19 cellular contexts compared by ENCODE assay signal in the genomic region with DNA sequence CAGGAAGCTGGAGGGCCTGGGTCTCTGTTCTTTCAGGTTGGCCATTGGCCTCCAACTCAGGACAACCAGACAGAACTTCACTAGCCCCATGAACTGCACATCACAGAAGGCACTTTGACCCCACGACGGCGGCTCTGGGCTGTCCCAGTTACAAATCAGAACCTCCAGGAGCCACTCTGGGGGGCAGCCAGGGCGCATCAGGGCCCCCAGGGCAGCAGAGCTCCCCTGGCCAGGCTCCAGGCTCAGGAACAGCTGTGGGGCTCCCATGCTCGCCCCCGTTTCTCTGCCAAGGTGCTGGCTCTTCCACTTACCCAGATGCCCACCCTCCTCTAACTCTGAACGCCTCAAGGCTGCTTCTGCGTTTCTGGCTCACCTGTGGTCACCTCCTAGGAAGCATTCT. TPM values are rescaled to one million over a fixed set of nuclear protein-coding genes. Genes with fewer than 3 reads are reported as not detected.
DNase-seq lines count a peak whose midpoint lies in the region; ATAC-seq and TF ChIP-seq lines count a peak whose summit lies in the region.
"Had no signal": no experiment of that assay in that cellular context is flagged by ENCODE, and none has a peak within 500 bp of the region (broad histone marks: within the 10 kb centered on the region; RNA-seq: fewer than 3 reads in every experiment).

No MANE protein-coding gene starts in this region.

- peaks cover 86% of the 10 kb centered on the region for H3K36me3 ChIP-seq in right atrium auricular region
- H3K36me3 ChIP-seq in transverse colon: peaks cover 0 to 34% (median 17%) of the 10 kb centered on the region in 4 donors
- H3K36me3 ChIP-seq: BE2C had no signal

- DNase-seq in left ventricle myocardium superior: peak; percentile 24
- no peak for DNase-seq in right atrium auricular region (ENCODE audit: low spot score)
- peak in 2 of 3 donors; percentile 27 to 34 for DNase-seq in right cardiac atrium
- peak; percentile 26 for DNase-seq in posterior vena cava (ENCODE audit: low spot score)
- DNase-seq in transverse colon: no peak
- DNase-seq in stimulated activated CD4-positive, alpha-beta T cell treated with anti-CD3 and anti-CD28 coated beads, Interleukin-1b, Interleukin-23, amount 100 ng/mL, for 48 hours: no peak
- DNase-seq: ACHN; BE2C; C1 segment of cervical spinal cord; CD4-positive, CD25-positive, alpha-beta regulatory T cell; CD8-positive, alpha-beta memory T cell; COR-L47; DMS 273 treated with DMSO at 0.1 percent for 48 hours; DMS53; DND-41; EL; GOT3; H9 had no signal

- H3K27me3 ChIP-seq in right atrium auricular region (no peaks in the 10 kb centered on the region), right cardiac atrium (ENCODE audit: control insufficient read depth, insufficient read depth) (no peaks in the 10 kb centered on the region), transverse colon (no peaks in the 10 kb centered on the region)
- H3K27me3 ChIP-seq: BE2C had no signal

- no peak for TF ChIP-seq POLR2A in transverse colon (IDR thresholded peaks at IDR 0.05)

- H3K27ac ChIP-seq in right atrium auricular region (no peak overlapping the region), right cardiac atrium (ENCODE audit: low read length) (no peak overlapping the region), transverse colon (no peak overlapping the region)

- intact Hi-C loops in left ventricle myocardium superior (cut with micrococcal nuclease) (no loop called here), right cardiac atrium (cut with DNase I) (loop anchor here in 1 of 4 donors (10.0 kb wide), 1 partner anchor 859 kb away; no protein-coding TSS in a partner anchor), posterior vena cava (cut with DNase I) (no loop called here), transverse colon (cut with DNase I; ENCODE audit: low total_unique reads) (no loop called here)

- in situ Hi-C loops in transverse colon (cut with MboI; ENCODE audit: low pct_ligation_motif_present in 1 of 4, low pct_unique_long_range_greater_than_20kb in 1 of 4, low sequenced_read_pairs in 3 of 4): loop anchor here in 3 of 4 donors (25.0 kb wide), 1 partner anchor 228 kb away; no protein-coding TSS in a partner anchor

- no peak for TF ChIP-seq EP300 in transverse colon (IDR thresholded peaks at IDR 0.05; ENCODE audit: low read depth)

- H3K4me3 ChIP-seq in right atrium auricular region (no peak overlapping the region), right cardiac atrium (ENCODE audit: low read length) (no peak overlapping the region), transverse colon (no peak overlapping the region)
- H3K4me3 ChIP-seq: GM12878 had no signal

- H3K4me1 ChIP-seq in right atrium auricular region (peaks cover 0 to 8% of the 10 kb centered on the region in 2 donors), right cardiac atrium (ENCODE audit: control insufficient read depth, insufficient read depth, low read length) (no peaks in the 10 kb centered on the region), transverse colon (no peaks in the 10 kb centered on the region)
- H3K4me1 ChIP-seq: BE2C had no signal

- TF ChIP-seq CTCF in right atrium auricular region (IDR thresholded peaks at IDR 0.05): no peak
- TF ChIP-seq CTCF in transverse colon (IDR thresholded peaks at IDR 0.05): no peak

- H3K9me3 ChIP-seq in right atrium auricular region (no peaks in the 10 kb centered on the region), right cardiac atrium (ENCODE audit: control insufficient read depth, low read length) (no peaks in the 10 kb centered on the region), transverse colon (no peaks in the 10 kb centered on the region)
- H3K9me3 ChIP-seq: BE2C had no signal

- ATAC-seq in left ventricle myocardium superior (no peak), right cardiac atrium (no peak)
- ATAC-seq: GM12878 had no signal

- WGBS in right cardiac atrium: 90% methylated on average over 8 of the region's 8 CpGs
- 93% methylated on average over 8 of the region's 8 CpGs; no CpG with 5 or more reads in 1 of the 2 donors for WGBS in transverse colon (ENCODE audit: low coverage in 1 of 2), 2 donors

RNA-seq across cellular contexts. Expression of gene TOLLIP, which starts 25.5 kb away (rescaled TPM):
- total RNA-seq in left ventricle myocardium superior: 50.2 TPM
- 10 to 100 TPM; 29.6 to 41.0 TPM for total RNA-seq in right atrium auricular region
- total RNA-seq in right cardiac atrium: 10 to 100 TPM; 42.2 to 53.6 (median 46.0) TPM
- 32.6 TPM for polyA plus RNA-seq in right cardiac atrium
- 10 to 100 TPM; 44.1 to 46.4 TPM for total RNA-seq in posterior vena cava
- 100 to 1,000 TPM in 1 of 4 donors, 10 to 100 TPM in 3; 25.9 to 132 (median 50.4) TPM for total RNA-seq in transverse colon

Comparison
In these comparisons a context has a peak if more than half of its experiments do, and no peak if none do; other contexts are left out.
1. DNase-seq: peak in left ventricle myocardium superior (single experiment), right cardiac atrium (2 of 3) and posterior vena cava (single experiment); none in right atrium auricular region (single experiment), transverse colon (single experiment) and stimulated activated CD4-positive, alpha-beta T cell treated with anti-CD3 and anti-CD28 coated beads, Interleukin-1b, Interleukin-23, amount 100 ng/mL, for 48 hours (single experiment).